9 cellular contexts compared by ENCODE assay signal in the genomic region with DNA sequence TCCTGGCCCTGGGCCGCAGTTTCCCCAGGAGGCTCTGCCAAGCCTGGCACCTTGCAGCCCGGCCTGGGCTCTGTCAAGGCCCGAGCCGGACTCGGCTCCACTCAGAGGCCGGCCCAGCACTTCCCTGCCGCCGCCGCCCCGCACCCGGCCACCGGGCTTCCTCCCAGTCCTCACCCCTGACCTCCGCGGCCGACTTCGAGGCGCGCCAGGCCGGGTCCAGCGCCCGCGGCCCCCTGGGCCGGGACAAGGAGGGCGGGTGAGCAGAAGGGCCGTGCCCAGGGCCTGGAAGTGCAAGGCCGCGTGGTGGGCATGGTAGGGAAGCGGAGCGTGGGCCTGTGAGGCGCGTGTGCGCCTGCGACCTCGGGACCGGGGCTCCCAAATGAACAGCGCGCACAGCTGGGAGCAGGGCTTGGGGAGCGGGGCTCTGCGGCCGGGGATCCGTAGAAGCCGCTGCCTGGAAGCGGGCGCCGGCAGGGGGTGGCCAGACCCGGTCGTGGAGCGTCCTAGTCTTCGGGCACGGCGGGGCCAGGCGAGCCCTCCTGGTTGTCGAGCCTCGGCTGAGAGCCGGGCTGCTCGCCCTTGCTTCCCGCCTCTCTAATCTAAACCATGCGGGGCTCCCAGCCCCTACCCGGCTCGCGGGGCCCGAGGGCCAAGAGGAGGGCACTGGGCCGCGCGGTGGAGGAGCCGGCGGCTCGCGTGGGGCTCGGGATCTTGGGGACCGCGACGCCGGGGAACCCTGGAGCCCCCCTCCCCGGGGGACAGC. TPM values are rescaled to one million over a fixed set of nuclear protein-coding genes. Genes with fewer than 3 reads are reported as not detected.
A peak's percentile ranks its signal among the peaks of the same experiment; 100 is the strongest.
DNase-seq lines count a peak whose midpoint lies in the region; ATAC-seq, FAIRE-seq and TF ChIP-seq lines count a peak whose summit lies in the region.
"Had no signal": no experiment of that assay in that cellular context is flagged by ENCODE, and none has a peak within 500 bp of the region (broad histone marks: within the 10 kb centered on the region; RNA-seq: fewer than 3 reads in every experiment).

No MANE protein-coding gene starts in this region.

- H4K20me1 ChIP-seq in GM23338 (replicated peaks; ENCODE audit: insufficient read depth) (peaks cover 6% of the 10 kb centered on the region; the same call in 1 of the 2 replicates), GM12878 (ENCODE audit: control insufficient read depth, insufficient read depth) (no peaks in the 10 kb centered on the region)

- H3K79me2 ChIP-seq in GM23338 (replicated peaks; ENCODE audit: insufficient read depth) (no peaks in the 10 kb centered on the region), GM12878 (ENCODE audit: control insufficient read depth, insufficient read depth, low read length) (no peaks in the 10 kb centered on the region)

- in situ Hi-C loops in GM12878 (cut with MboI) (no loop called here), gastrocnemius medialis (cut with MboI; ENCODE audit: low sequenced_read_pairs in 4 of 4) (no loop called here)

- no peak overlapping the region for H3K27ac ChIP-seq in GM23338 (ENCODE audit: low read depth)
- H3K27ac ChIP-seq in GM12878 (ENCODE audit: control insufficient read depth, insufficient read depth), result no peak overlapping the region
- H3K27ac ChIP-seq in iPS-18a (ENCODE audit: low read length), result no peak overlapping the region
- no peak overlapping the region for H3K27ac ChIP-seq in gastrocnemius medialis
- H3K27ac ChIP-seq in uterus, result no peak overlapping the region
- H3K27ac ChIP-seq: PC-9 had no signal

- TF ChIP-seq CTCF in GM23338 (conservative IDR thresholded peaks at IDR 0.05; ENCODE audit: low read depth in 2 of 2), result no peak
- TF ChIP-seq CTCF in GM12878 (IDR thresholded peaks at IDR 0.05 in 2 of 3, conservative IDR thresholded peaks at IDR 0.05 in 1 of 3; ENCODE audit: control insufficient read depth in 2 of 3, extremely low read depth in 1 of 3, insufficient read depth in 1 of 3, low read depth in 3 of 3, low read length in 3 of 3), result no peak
- no peak for TF ChIP-seq CTCF in gastrocnemius medialis (IDR thresholded peaks at IDR 0.05 in 4 of 5, conservative IDR thresholded peaks at IDR 0.05 in 1 of 5)
- no peak for TF ChIP-seq CTCF in uterus (IDR thresholded peaks at IDR 0.05)

- H3K36me3 ChIP-seq in GM23338 (ENCODE audit: insufficient read depth) (no peaks in the 10 kb centered on the region), GM12878 (ENCODE audit: control insufficient read depth in 2 of 2, insufficient read depth in 2 of 2, low read length in 1 of 2) (no peaks in the 10 kb centered on the region), iPS-18a (ENCODE audit: control insufficient read depth, low read depth, low read length) (no peaks in the 10 kb centered on the region), gastrocnemius medialis (no peaks in the 10 kb centered on the region), uterus (no peaks in the 10 kb centered on the region)

- no peaks in the 10 kb centered on the region for H3K9me2 ChIP-seq in GM23338 (ENCODE audit: insufficient read depth)

- RAD21 ChIA-PET in GM12878 (lab: Charles Lee; ENCODE audit: unreplicated experiment), result no interaction called here

- H3K36me3 Mint-ChIP-seq in GM23338 (ENCODE audit: low read depth), result peaks cover 3% of the 10 kb centered on the region; the same call in 1 of the 3 replicates

- CTCF ChIA-PET in GM12878 (lab: Yijun Ruan, JAX), result no interaction called here

- no peak for TF ChIP-seq RAD21 in GM12878 (IDR thresholded peaks at IDR 0.05; ENCODE audit: insufficient read depth, low read depth, low read length)

- H3K9me3 ChIP-seq in GM12878 (replicated peaks; ENCODE audit: control insufficient read depth, insufficient read depth, low read length) (no peaks in the 10 kb centered on the region), iPS-18a (ENCODE audit: control insufficient read depth, low read depth, low read length) (no peaks in the 10 kb centered on the region), gastrocnemius medialis (no peaks in the 10 kb centered on the region), uterus (no peaks in the 10 kb centered on the region)

- 0 out of 2 replicates have a peak, but pooled peaks cover 4% of the 10 kb centered on the region for H3F3A ChIP-seq in GM23338 (replicated peaks; ENCODE audit: low read depth)

- H3K4me3 ChIP-seq in GM23338, result peak overlapping the region; percentile 62
- H3K4me3 ChIP-seq in GM12878, result no peak overlapping the region
- peak overlapping the region; percentile 41 for H3K4me3 ChIP-seq in iPS-18a (ENCODE audit: low read length)
- H3K4me3 ChIP-seq in gastrocnemius medialis, result peak overlapping the region; percentile 17 to 65 (median 40)
- H3K4me3 ChIP-seq in uterus, result no peak overlapping the region
- H3K4me3 ChIP-seq: PC-9 had no signal

- peaks cover 34% of the 10 kb centered on the region for H3K4me1 Mint-ChIP-seq in GM23338

- H3K4me1 ChIP-seq in GM23338 (ENCODE audit: insufficient read depth), result peaks cover 25% of the 10 kb centered on the region
- H3K4me1 ChIP-seq in GM12878 (ENCODE audit: control insufficient read depth, insufficient read depth, low read length), result no peaks in the 10 kb centered on the region
- H3K4me1 ChIP-seq in iPS-18a (ENCODE audit: control insufficient read depth, low read depth, low read length), result no peaks in the 10 kb centered on the region
- H3K4me1 ChIP-seq in gastrocnemius medialis, result peaks cover 0 to 5% of the 10 kb centered on the region in 2 donors
- H3K4me1 ChIP-seq in uterus, result peaks cover 0 to 11% of the 10 kb centered on the region in 2 donors

- ATAC-seq in GM23338 (peak; percentile 38), GM12878 (no peak), gastrocnemius medialis (peak in 1 of 2 donors; percentile 16), GM19023 (IDR thresholded peaks at IDR 0.05; ENCODE audit: unreplicated experiment) (no peak)

- peaks cover 3% of the 10 kb centered on the region for H3K9me3 Mint-ChIP-seq in GM23338

- intact Hi-C loops in GM12878 (cut with micrococcal nuclease; ENCODE audit: unreplicated experiment), result no loop called here
- intact Hi-C loops in gastrocnemius medialis (cut with DNase I; ENCODE audit: low total_unique reads), result no loop called here
- intact Hi-C loops in uterus (cut with DNase I; ENCODE audit: low total_unique reads), result no loop called here

- peak overlapping the region; percentile 85 for H2AFZ ChIP-seq in GM23338
- H2AFZ ChIP-seq in GM12878 (ENCODE audit: control insufficient read depth, low read depth, low read length), result no peak overlapping the region
- H2AFZ ChIP-seq: PC-9 had no signal

- no peak overlapping the region for H3K27ac Mint-ChIP-seq in GM23338

- TF ChIP-seq POLR2A in GM12878 (IDR thresholded peaks at IDR 0.05; ENCODE audit: low read depth, low read length) (no peak), gastrocnemius medialis (IDR thresholded peaks at IDR 0.05) (no peak), uterus (IDR thresholded peaks at IDR 0.05) (no peak)

- no TSS peak for BruUV-seq in GM12878 (replicated peaks; lab: Mats Ljungman, UMichigan)

- POLR2A ChIA-PET in GM12878 (lab: Charles Lee), result no interaction called here

- H3K4me2 ChIP-seq in GM23338 (peak overlapping the region; percentile 83), GM12878 (ENCODE audit: control insufficient read depth, insufficient read depth) (no peak overlapping the region)
- H3K4me2 ChIP-seq: PC-9 had no signal

- H3K4me3 Mint-ChIP-seq in GM23338, result peak overlapping the region; percentile 58

- H3K27me3 ChIP-seq in GM23338 (ENCODE audit: insufficient read depth), result peaks cover 100% of the 10 kb centered on the region
- H3K27me3 ChIP-seq in GM12878 (replicated peaks in 1 of 2; ENCODE audit: control insufficient read depth in 2 of 2, insufficient read depth in 2 of 2, low read length in 1 of 2), result peaks cover 24 to 35% of the 10 kb centered on the region in 2 experiments
- peaks cover 97% of the 10 kb centered on the region for H3K27me3 ChIP-seq in iPS-18a (ENCODE audit: control insufficient read depth, insufficient read depth, low read length)
- H3K27me3 ChIP-seq in gastrocnemius medialis, result peaks cover 42 to 70% (median 55%) of the 10 kb centered on the region in 3 donors
- peaks cover 21 to 58% of the 10 kb centered on the region in 2 donors for H3K27me3 ChIP-seq in uterus

- WGBS in GM12878 (ENCODE audit: insufficient coverage, insufficient replicate concordance, low lambda C conversion rate, missing lambda C conversion rate), result 28% methylated on average over 62 of the region's 75 CpGs

- peaks cover 83% of the 10 kb centered on the region for H3K27me3 Mint-ChIP-seq in GM23338 (ENCODE audit: insufficient read depth, low read depth, poor library complexity)

- H3K9ac ChIP-seq in GM12878 (ENCODE audit: control insufficient read depth, insufficient read depth, low read length) (no peak overlapping the region), iPS-18a (ENCODE audit: low read length) (no peak overlapping the region)

- FAIRE-seq in GM12878 (lab: Jason Lieb, UNC), result no peak

- no peak for TF ChIP-seq EP300 in GM12878 (IDR thresholded peaks at IDR 0.05; ENCODE audit: borderline replicate concordance in 1 of 2, control insufficient read depth in 1 of 2, low read depth in 2 of 2, low read length in 2 of 2)

- DNase-seq in GM23338 (ENCODE audit: low spot score) (peak; percentile 64), GM12878 (ENCODE audit: low read depth, low spot score) (no peak), gastrocnemius medialis (no peak), glomerular visceral epithelial cell (ENCODE audit: extremely low spot score) (no peak), uterus (no peak), Kasumi-1 (lab: John Stamatoyannopoulos, UW) (no peak)
- DNase-seq: PC-9 had no signal

- SMC1A ChIA-PET in GM12878 (lab: Charles Lee; ENCODE audit: uncharacterized antibody, unreplicated experiment), result no interaction called here

RNA-seq across cellular contexts. Expression of a gene that starts 0.5 kb away (rescaled TPM):
- total RNA-seq in GM23338 (2014; rRNA removed; shearing (Covaris generic)), result not detected in 2 replicates
- polyA plus RNA-seq in GM23338 (2016; fragmentation: Nextera tagmentation; extraction: Ambion mirVana) (not detected in 2 replicates), GM12878 (2011; rRNA removed) (not detected in 2 replicates), GM12878 (2014; fragmentation: Illumina TruSeq; extraction: Trizol) (0.01 TPM in 1 of 2 replicates, not detected in the other), GM12878 (2014; fragmentation: Nextera tagmentation; extraction: Ambion mirVana) (not detected), GM12878 (2014; rRNA removed) (not detected in 2 replicates), GM12878 (2016; fragmentation: Nextera tagmentation; extraction: Ambion mirVana) (not detected)
- total RNA-seq in GM12878 (2013; cell fraction: nucleolus; rRNA removed), result not detected in 2 replicates
- total RNA-seq in GM12878 (2014; rRNA removed) (not detected in 2 replicates), GM12878 (2014; rRNA removed; fragmentation: Illumina TruSeq; extraction: Trizol) (not detected in 2 replicates), GM12878 (2021) (not detected in 2 replicates), gastrocnemius medialis (not detected), uterus (not detected)
- not detected for polyA plus RNA-seq in GM12878 (2011; ENCODE audit: low read depth)
- 0.03 TPM in 1 of 2 replicates, not detected in the other for polyA plus RNA-seq in GM12878 (2011; cell fraction: cytosol; rRNA removed)
- 0.06 TPM in 1 of 2 replicates, not detected in the other for polyA plus RNA-seq in GM12878 (2011; cell fraction: nucleus; rRNA removed)
- polyA plus RNA-seq in GM12878 (2012), result 0.07 TPM in 1 of 2 replicates, not detected in the other
- 0.15 TPM in 1 of 2 replicates, not detected in the other for polyA minus RNA-seq in GM12878 (2011; rRNA and poly(A)+ RNA removed)
- polyA minus RNA-seq in GM12878 (2011; cell fraction: cytosol; rRNA and poly(A)+ RNA removed), result not detected in 2 replicates
- not detected in 2 replicates for polyA minus RNA-seq in GM12878 (2011; cell fraction: nucleus; rRNA and poly(A)+ RNA removed)
- total RNA-seq: PC-9 had no signal

RNA-seq across cellular contexts. Expression of a gene that starts 52.1 kb away (rescaled TPM):
- not detected in 2 replicates for total RNA-seq in GM23338 (2014; rRNA removed; shearing (Covaris generic))
- polyA plus RNA-seq in GM23338 (2016; fragmentation: Nextera tagmentation; extraction: Ambion mirVana) (0.10 TPM in 1 of 2 replicates, not detected in the other), GM12878 (2011; rRNA removed) (not detected in 2 replicates), GM12878 (2014; fragmentation: Illumina TruSeq; extraction: Trizol) (not detected in 2 replicates), GM12878 (2014; fragmentation: Nextera tagmentation; extraction: Ambion mirVana) (not detected), GM12878 (2014; rRNA removed) (not detected in 2 replicates), GM12878 (2016; fragmentation: Nextera tagmentation; extraction: Ambion mirVana) (not detected)
- not detected in 2 replicates for total RNA-seq in GM12878 (2013; cell fraction: nucleolus; rRNA removed)
- total RNA-seq in GM12878 (2014; rRNA removed) (not detected in 2 replicates), GM12878 (2014; rRNA removed; fragmentation: Illumina TruSeq; extraction: Trizol) (not detected in 2 replicates), GM12878 (2021) (0.11 and 0.13 TPM in 2 replicates), gastrocnemius medialis (10 to 100 TPM in 1 of 4 donors, 1 to 10 TPM in 3; 4.2 to 10.4 (median 6.4) TPM), uterus (10 to 100 TPM in 3 of 4 donors, under 1 TPM in 1; 0.29 to 40.5 (median 27.4) TPM)
- not detected for polyA plus RNA-seq in GM12878 (2011; ENCODE audit: low read depth)
- polyA plus RNA-seq in GM12878 (2011; cell fraction: cytosol; rRNA removed), result not detected in 2 replicates
- not detected in 2 replicates for polyA plus RNA-seq in GM12878 (2011; cell fraction: nucleus; rRNA removed)
- polyA plus RNA-seq in GM12878 (2012), result not detected in 2 replicates
- polyA minus RNA-seq in GM12878 (2011; rRNA and poly(A)+ RNA removed), result not detected in 2 replicates
- polyA minus RNA-seq in GM12878 (2011; cell fraction: cytosol; rRNA and poly(A)+ RNA removed), result not detected in 2 replicates
- not detected in 2 replicates for polyA minus RNA-seq in GM12878 (2011; cell fraction: nucleus; rRNA and poly(A)+ RNA removed)

Comparison
In these comparisons a context has a peak if more than half of its experiments do, and no peak if none do; other contexts are left out.
1. H3K4me3 ChIP-seq: peak in GM23338 (single experiment), iPS-18a (single experiment) and gastrocnemius medialis (4 of 4); none in GM12878 (single experiment) and uterus (0 of 2).